In genomic region chr6:118896339-118897136, GRCh38 we compare ENCODE assay signal across 8 cellular contexts. TPM values are rescaled to one million over a fixed set of nuclear protein-coding genes. Genes with fewer than 3 reads are reported as not detected.
DNase-seq lines count a peak whose midpoint lies in the region; ATAC-seq and TF ChIP-seq lines count a peak whose summit lies in the region.

No MANE protein-coding gene starts in this region.

- H4K8ac ChIP-seq in mesenchymal stem cell (ENCODE audit: low read length) = no peak overlapping the region

- peak overlapping the region; percentile 97 for H3K4me3 ChIP-seq in BE2C (ENCODE audit: low read depth, low read length)
- H3K4me3 ChIP-seq in astrocyte of the cerebellum (ENCODE audit: low read depth, low read length) = peak overlapping the region; percentile 81
- H3K4me3 ChIP-seq in mesenchymal stem cell (ENCODE audit: insufficient read depth in 1 of 2, low read depth in 1 of 2, low read length in 2 of 2) = peak overlapping the region in 1 of 2 experiments; percentile 94

- no peak overlapping the region for H2AFZ ChIP-seq in mesenchymal stem cell (ENCODE audit: low read depth, low read length)

- no peak overlapping the region for H3K14ac ChIP-seq in mesenchymal stem cell (ENCODE audit: low read length in 2 of 2)

- peak overlapping the region; percentile 42 for H2BK120ac ChIP-seq in mesenchymal stem cell (ENCODE audit: low read depth, low read length)

- H3K36me3 ChIP-seq in BE2C = peaks cover 15% of the 10 kb centered on the region
- H3K36me3 ChIP-seq in mesenchymal stem cell (ENCODE audit: control insufficient read depth in 1 of 2, insufficient read depth in 2 of 2, low read depth in 1 of 2, low read length in 2 of 2) = peaks cover 0 to 24% of the 10 kb centered on the region in 2 experiments

- peak overlapping the region; percentile 89 for H3K27ac ChIP-seq in mesenchymal stem cell (ENCODE audit: low read length, poor library complexity, severe bottlenecking)

- H3K27me3 ChIP-seq in BE2C (no peaks in the 10 kb centered on the region), mesenchymal stem cell (ENCODE audit: control insufficient read depth in 1 of 2, insufficient read depth in 1 of 2, low read length in 2 of 2) (no peaks in the 10 kb centered on the region)

- no peak overlapping the region for H2BK15ac ChIP-seq in mesenchymal stem cell (ENCODE audit: low read depth, poor library complexity, severe bottlenecking)

- peak overlapping the region in 1 of 2 experiments; percentile 5 for H3K18ac ChIP-seq in mesenchymal stem cell (ENCODE audit: low read depth in 1 of 2, low read length in 2 of 2)

- peaks cover 2% of the 10 kb centered on the region for H3K79me1 ChIP-seq in mesenchymal stem cell (replicated peaks; ENCODE audit: low read length, poor library complexity, severe bottlenecking)

- peak overlapping the region; percentile 95 for H2AK5ac ChIP-seq in mesenchymal stem cell (ENCODE audit: low read length, severe bottlenecking)

- peak overlapping the region in 1 of 2 experiments; percentile 58 for H3K4ac ChIP-seq in mesenchymal stem cell (ENCODE audit: low read depth in 1 of 2, low read length in 2 of 2)

- H3K9me3 ChIP-seq in BE2C (no peaks in the 10 kb centered on the region), mesenchymal stem cell (ENCODE audit: control insufficient read depth, low read length) (no peaks in the 10 kb centered on the region)

- no peak for DNase-seq in BE2C
- DNase-seq in NCI-H748 (lab: John Stamatoyannopoulos, UW; ENCODE audit: unreplicated experiment) = peak; percentile 32
- DNase-seq in astrocyte of the cerebellum (ENCODE audit: low read depth) = no peak
- peak; percentile 73 for DNase-seq in mesenchymal stem cell
- DNase-seq in hypothalamus (lab: John Stamatoyannopoulos, UW) = no peak

- peak; percentile 18 for ATAC-seq in HG03103 (IDR thresholded peaks at IDR 0.05; ENCODE audit: low read depth, unreplicated experiment)
- no peak for ATAC-seq in GM18520 (IDR thresholded peaks at IDR 0.05; ENCODE audit: unreplicated experiment)

- H3K23ac ChIP-seq in mesenchymal stem cell (ENCODE audit: low read length in 2 of 2) = no peak overlapping the region

- WGBS in mesenchymal stem cell = 56% methylated on average over 5 of the region's 5 CpGs

- peak overlapping the region; percentile 92 for H3K9ac ChIP-seq in mesenchymal stem cell (ENCODE audit: low read length)

- H4K91ac ChIP-seq in mesenchymal stem cell (ENCODE audit: low read length) = no peak overlapping the region

- H3K4me1 ChIP-seq in BE2C (peaks cover 12% of the 10 kb centered on the region), mesenchymal stem cell (ENCODE audit: control insufficient read depth, insufficient read depth, low read depth, low read length) (peaks cover 3% of the 10 kb centered on the region)

- TF ChIP-seq CTCF in BE2C (IDR thresholded peaks at IDR 0.05; ENCODE audit: low read depth, low read length) = peak; percentile 58
- peak; percentile 20; the same call in 1 of the 2 replicates for TF ChIP-seq CTCF in GM12874 (IDR thresholded peaks at IDR 0.05; ENCODE audit: insufficient read depth, low read depth, low read length)
- TF ChIP-seq CTCF in astrocyte of the cerebellum (IDR thresholded peaks at IDR 0.05; ENCODE audit: low read depth, low read length, missing control alignments) = peak; percentile 44

- H2BK12ac ChIP-seq in mesenchymal stem cell (ENCODE audit: low read length in 2 of 2) = no peak overlapping the region

- no peak overlapping the region for H3K4me2 ChIP-seq in mesenchymal stem cell (ENCODE audit: low read length, poor library complexity, severe bottlenecking)

- H2BK5ac ChIP-seq in mesenchymal stem cell (ENCODE audit: low read depth, low read length, poor library complexity, severe bottlenecking) = no peak overlapping the region

- in situ Hi-C loops in astrocyte of the cerebellum (cut with HindIII; ENCODE audit: low sequenced_read_pairs) = no loop called here

RNA-seq across cellular contexts. Expression of gene ASF1A, which starts 2.6 kb away (rescaled TPM):
- polyA plus RNA-seq in BE2C (2012; ENCODE audit: insufficient read depth, insufficient read length, low read depth) = 19.9 TPM
- polyA plus RNA-seq in mesenchymal stem cell (2013, experiment 1 of 2) = 18.2 TPM
- polyA plus RNA-seq in mesenchymal stem cell (2013, experiment 2 of 2) = 19.3 TPM

RNA-seq across cellular contexts. Expression of gene MCM9, which starts 38.4 kb away (rescaled TPM):
- 7.7 TPM for polyA plus RNA-seq in BE2C (2012; ENCODE audit: insufficient read depth, insufficient read length, low read depth)
- 2.9 TPM for polyA plus RNA-seq in mesenchymal stem cell (2013, experiment 1 of 2)
- polyA plus RNA-seq in mesenchymal stem cell (2013, experiment 2 of 2) = 3.1 TPM

Comparison
In these comparisons a context has a peak if more than half of its experiments do, and no peak if none do; other contexts are left out.
1. DNase-seq: peak in NCI-H748 (single experiment) and mesenchymal stem cell (single experiment); none in BE2C (single experiment), astrocyte of the cerebellum (single experiment) and hypothalamus (0 of 51).
2. Peak in every context shown above with its lines, with median percentiles within 50 percentile points of each other: CTCF ChIP-seq.